Comparison of ENCODE assay signal across 2 cellular contexts in the genomic region with DNA sequence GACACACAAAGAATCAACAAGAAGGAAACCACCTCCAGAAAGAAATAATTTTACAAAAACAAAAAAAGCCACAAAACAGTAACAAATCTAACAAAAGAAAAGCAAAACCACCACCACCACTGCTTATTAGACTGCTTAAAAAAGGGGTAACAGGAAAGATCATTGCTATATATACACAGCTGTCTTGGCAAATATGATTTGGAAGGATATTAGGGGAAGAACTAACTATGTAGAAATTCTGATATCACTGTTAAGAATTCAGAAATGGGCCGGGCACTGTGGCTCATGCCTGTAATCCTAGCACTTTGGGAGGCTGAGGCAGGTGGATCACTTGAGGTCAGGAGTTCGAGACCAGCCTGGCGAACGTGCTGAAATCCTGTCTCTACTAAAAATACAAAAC.
TF ChIP-seq lines count a peak whose summit lies in the region.

No MANE protein-coding gene starts in this region.

TF ChIP-seq in IMR-90, 13 proteins besides CTCF, POLR2A, EP300 and RAD21:
- no peak for TF ChIP-seq NFE2L2 (IDR thresholded peaks at IDR 0.05; ENCODE audit: low read depth, low read length)
- no peak for TF ChIP-seq RCOR1 (IDR thresholded peaks at IDR 0.05; ENCODE audit: insufficient replicate concordance, low read length)
- no peak for TF ChIP-seq MXI1 (IDR thresholded peaks at IDR 0.05; ENCODE audit: borderline replicate concordance, low read depth, low read length)
- TF ChIP-seq, protein P1, sequence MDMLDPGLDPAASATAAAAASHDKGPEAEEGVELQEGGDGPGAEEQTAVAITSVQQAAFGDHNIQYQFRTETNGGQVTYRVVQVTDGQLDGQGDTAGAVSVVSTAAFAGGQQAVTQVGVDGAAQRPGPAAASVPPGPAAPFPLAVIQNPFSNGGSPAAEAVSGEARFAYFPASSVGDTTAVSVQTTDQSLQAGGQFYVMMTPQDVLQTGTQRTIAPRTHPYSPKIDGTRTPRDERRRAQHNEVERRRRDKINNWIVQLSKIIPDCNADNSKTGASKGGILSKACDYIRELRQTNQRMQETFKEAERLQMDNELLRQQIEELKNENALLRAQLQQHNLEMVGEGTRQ (IDR thresholded peaks at IDR 0.05; ENCODE audit: low read depth, low read length): no peak
- no peak for TF ChIP-seq BHLHE40 (IDR thresholded peaks at IDR 0.05; ENCODE audit: low read depth, low read length)
- TF ChIP-seq CEBPB (IDR thresholded peaks at IDR 0.05; ENCODE audit: low read depth, low read length): no peak
- TF ChIP-seq SMC3 (IDR thresholded peaks at IDR 0.05; ENCODE audit: low read depth, low read length): no peak
- TF ChIP-seq RFX5 (IDR thresholded peaks at IDR 0.05; ENCODE audit: low read depth, low read length): no peak
- TF ChIP-seq, protein P2, sequence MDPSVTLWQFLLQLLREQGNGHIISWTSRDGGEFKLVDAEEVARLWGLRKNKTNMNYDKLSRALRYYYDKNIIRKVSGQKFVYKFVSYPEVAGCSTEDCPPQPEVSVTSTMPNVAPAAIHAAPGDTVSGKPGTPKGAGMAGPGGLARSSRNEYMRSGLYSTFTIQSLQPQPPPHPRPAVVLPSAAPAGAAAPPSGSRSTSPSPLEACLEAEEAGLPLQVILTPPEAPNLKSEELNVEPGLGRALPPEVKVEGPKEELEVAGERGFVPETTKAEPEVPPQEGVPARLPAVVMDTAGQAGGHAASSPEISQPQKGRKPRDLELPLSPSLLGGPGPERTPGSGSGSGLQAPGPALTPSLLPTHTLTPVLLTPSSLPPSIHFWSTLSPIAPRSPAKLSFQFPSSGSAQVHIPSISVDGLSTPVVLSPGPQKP (IDR thresholded peaks at IDR 0.05; ENCODE audit: borderline replicate concordance, low read depth, low read length): no peak
- no peak for TF ChIP-seq MAZ (IDR thresholded peaks at IDR 0.05; ENCODE audit: borderline replicate concordance, low read depth, low read length)

TF ChIP-seq in GM12878, 131 proteins besides CTCF, POLR2A, EP300 and RAD21:
- TF ChIP-seq, protein P3, sequence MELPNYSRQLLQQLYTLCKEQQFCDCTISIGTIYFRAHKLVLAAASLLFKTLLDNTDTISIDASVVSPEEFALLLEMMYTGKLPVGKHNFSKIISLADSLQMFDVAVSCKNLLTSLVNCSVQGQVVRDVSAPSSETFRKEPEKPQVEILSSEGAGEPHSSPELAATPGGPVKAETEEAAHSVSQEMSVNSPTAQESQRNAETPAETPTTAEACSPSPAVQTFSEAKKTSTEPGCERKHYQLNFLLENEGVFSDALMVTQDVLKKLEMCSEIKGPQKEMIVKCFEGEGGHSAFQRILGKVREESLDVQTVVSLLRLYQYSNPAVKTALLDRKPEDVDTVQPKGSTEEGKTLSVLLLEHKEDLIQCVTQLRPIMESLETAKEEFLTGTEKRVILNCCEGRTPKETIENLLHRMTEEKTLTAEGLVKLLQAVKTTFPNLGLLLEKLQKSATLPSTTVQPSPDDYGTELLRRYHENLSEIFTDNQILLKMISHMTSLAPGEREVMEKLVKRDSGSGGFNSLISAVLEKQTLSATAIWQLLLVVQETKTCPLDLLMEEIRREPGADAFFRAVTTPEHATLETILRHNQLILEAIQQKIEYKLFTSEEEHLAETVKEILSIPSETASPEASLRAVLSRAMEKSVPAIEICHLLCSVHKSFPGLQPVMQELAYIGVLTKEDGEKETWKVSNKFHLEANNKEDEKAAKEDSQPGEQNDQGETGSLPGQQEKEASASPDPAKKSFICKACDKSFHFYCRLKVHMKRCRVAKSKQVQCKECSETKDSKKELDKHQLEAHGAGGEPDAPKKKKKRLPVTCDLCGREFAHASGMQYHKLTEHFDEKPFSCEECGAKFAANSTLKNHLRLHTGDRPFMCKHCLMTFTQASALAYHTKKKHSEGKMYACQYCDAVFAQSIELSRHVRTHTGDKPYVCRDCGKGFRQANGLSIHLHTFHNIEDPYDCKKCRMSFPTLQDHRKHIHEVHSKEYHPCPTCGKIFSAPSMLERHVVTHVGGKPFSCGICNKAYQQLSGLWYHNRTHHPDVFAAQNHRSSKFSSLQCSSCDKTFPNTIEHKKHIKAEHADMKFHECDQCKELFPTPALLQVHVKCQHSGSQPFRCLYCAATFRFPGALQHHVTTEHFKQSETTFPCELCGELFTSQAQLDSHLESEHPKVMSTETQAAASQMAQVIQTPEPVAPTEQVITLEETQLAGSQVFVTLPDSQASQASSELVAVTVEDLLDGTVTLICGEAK (IDR thresholded peaks at IDR 0.05; ENCODE audit: borderline replicate concordance): no peak
- peak; percentile 48; the same call in 1 of the 2 replicates for TF ChIP-seq RUNX3 (IDR thresholded peaks at IDR 0.05; ENCODE audit: low read length)
